ENCODE assay signal across 14 cellular contexts in genomic region chr17:80070375-80071115, GRCh38. TPM values are rescaled to one million over a fixed set of nuclear protein-coding genes. Genes with fewer than 3 reads are reported as not detected.
DNase-seq lines count a peak whose midpoint lies in the region; ATAC-seq and TF ChIP-seq lines count a peak whose summit lies in the region.
"Had no signal": no experiment of that assay in that cellular context is flagged by ENCODE, and none has a peak within 500 bp of the region (broad histone marks: within the 10 kb centered on the region; RNA-seq: fewer than 3 reads in every experiment).

No MANE protein-coding gene starts in this region.

- no peaks in the 10 kb centered on the region for H4K20me1 ChIP-seq in mammary epithelial cell (ENCODE audit: insufficient read depth, low read length)

- in situ Hi-C loops in mammary epithelial cell (cut with MboI; ENCODE audit: low sequenced_read_pairs in 2 of 2) (no loop called here), ACHN (cut with HindIII; ENCODE audit: low pct_ligation_motif_present, low pct_unique_long_range_greater_than_20kb, low sequenced_read_pairs) (no loop called here)

- no peaks in the 10 kb centered on the region for H3K79me2 ChIP-seq in mammary epithelial cell (ENCODE audit: insufficient read depth, low read length)

- no peak overlapping the region for H3K9ac ChIP-seq in mammary epithelial cell (ENCODE audit: insufficient read depth, low read length)

- no peaks in the 10 kb centered on the region for H3K36me3 ChIP-seq in mammary epithelial cell (ENCODE audit: insufficient read depth, low read length)

- no peak overlapping the region for H3K4me3 ChIP-seq in mammary epithelial cell (replicated peaks in 1 of 3; ENCODE audit: insufficient read depth in 1 of 3, low read depth in 2 of 3, low read length in 3 of 3)
- H3K4me3 ChIP-seq: A549 had no signal

- TF ChIP-seq CTCF in mammary epithelial cell (conservative IDR thresholded peaks at IDR 0.05 in 1 of 2, IDR thresholded peaks at IDR 0.05 in 1 of 2; ENCODE audit: extremely low read depth in 1 of 2, insufficient read depth in 1 of 2, low read depth in 1 of 2, low read length in 2 of 2): no peak

- intact Hi-C loops in mammary epithelial cell (cut with micrococcal nuclease): no loop called here
- intact Hi-C loops in left ventricle myocardium superior (cut with micrococcal nuclease): no loop called here
- intact Hi-C loops in sciatic nerve (cut with DNase I): no loop called here

- peaks cover 7% of the 10 kb centered on the region for H3K4me1 ChIP-seq in mammary epithelial cell (ENCODE audit: insufficient read depth, low read length)
- H3K4me1 ChIP-seq: A549 had no signal

- no TSS peak for BruUV-seq in mammary epithelial cell (replicated peaks; lab: Mats Ljungman, UMichigan)

- WGBS in mammary epithelial cell (ENCODE audit: low coverage, missing lambda C conversion rate): 75% methylated on average over 13 of the region's 15 CpGs

- peak overlapping the region; percentile 70 for H3K4me2 ChIP-seq in mammary epithelial cell (ENCODE audit: insufficient read depth, low read depth, low read length)
- H3K4me2 ChIP-seq: A549 had no signal

- no peaks in the 10 kb centered on the region for H3K27me3 ChIP-seq in mammary epithelial cell (ENCODE audit: insufficient read depth, low read length)

- dilution Hi-C loops in mammary epithelial cell (cut with HindIII; ENCODE audit: low sequenced_read_pairs): loop anchor here (5.0 kb wide), 1 partner anchor 38 kb away; no protein-coding TSS in a partner anchor

- ATAC-seq in left ventricle myocardium superior: peak; percentile 50
- ATAC-seq in sciatic nerve: peak; percentile 29
- ATAC-seq: T-cell had no signal

- no peak overlapping the region for H3K27ac ChIP-seq in mammary epithelial cell (ENCODE audit: insufficient read depth, low read depth, low read length)
- H3K27ac ChIP-seq: A549 had no signal

- peak overlapping the region; percentile 89 for H2AFZ ChIP-seq in mammary epithelial cell (ENCODE audit: low read depth, low read length)

- DNase-seq in AG08396 (ENCODE audit: low spot score) (peak; percentile 42), mammary epithelial cell (no peak), left ventricle myocardium superior (peak; percentile 37), sciatic nerve (ENCODE audit: low spot score) (no peak), RKO (ENCODE audit: low spot score) (no peak), NCI-H1048 (lab: John Stamatoyannopoulos, UW) (no peak), ACHN (no peak)
- no peak for DNase-seq in activated naive CD4-positive, alpha-beta T cell treated with Interleukin-2 at 50 U/mL for 16 hours
- DNase-seq: activated CD4-positive, alpha-beta T cell treated with anti-CD3 and anti-CD28 coated beads, Interleukin-2, amount 50 U/mL, for 1 hour; DMS53; Karpas-422; stimulated activated CD4-positive, alpha-beta T cell treated with anti-CD3 and anti-CD28 coated beads, Interleukin-2, amount 100 ng/mL, for 48 hours; T-cell had no signal

- no peaks in the 10 kb centered on the region for H3K9me3 ChIP-seq in mammary epithelial cell (replicated peaks; ENCODE audit: insufficient read depth, low read length)
- H3K9me3 ChIP-seq: A549 had no signal

- CTCF ChIA-PET in mammary epithelial cell (lab: Charles Lee; ENCODE audit: low non-redundant PET): no interaction called here

RNA-seq across cellular contexts. Expression of gene GAA, which starts 30.8 kb away (rescaled TPM):
- total RNA-seq in mammary epithelial cell (100 to 1,000 TPM in 1 of 2 donors, 10 to 100 TPM in 1; 32.2 to 230 TPM), left ventricle myocardium superior (45.8 TPM), sciatic nerve (60.7 TPM)
- polyA plus RNA-seq in mammary epithelial cell: 12.7 TPM
- polyA minus RNA-seq in mammary epithelial cell: 6.2 TPM

RNA-seq across cellular contexts. Expression of gene CCDC40, which starts 34.1 kb away (rescaled TPM):
- total RNA-seq in mammary epithelial cell (1 to 10 TPM; 2.7 to 3.0 TPM), left ventricle myocardium superior (5.8 TPM), sciatic nerve (12.6 TPM)
- 0.82 TPM for polyA plus RNA-seq in mammary epithelial cell
- not detected for polyA minus RNA-seq in mammary epithelial cell

RNA-seq across cellular contexts. Expression of gene TBC1D16, which starts 34.9 kb away (rescaled TPM):
- total RNA-seq in mammary epithelial cell: 10 to 100 TPM; 20.7 to 28.3 TPM
- polyA plus RNA-seq in mammary epithelial cell: 7.5 TPM
- polyA minus RNA-seq in mammary epithelial cell: 33.0 TPM
- total RNA-seq in left ventricle myocardium superior: 13.1 TPM
- 46.9 TPM for total RNA-seq in sciatic nerve

Comparison
In these comparisons a context has a peak if more than half of its experiments do, and no peak if none do; other contexts are left out.
1. DNase-seq: peak in AG08396 (single experiment) and left ventricle myocardium superior (single experiment); none in mammary epithelial cell (single experiment), sciatic nerve (single experiment), RKO (single experiment), NCI-H1048 (single experiment), ACHN (single experiment) and activated naive CD4-positive, alpha-beta T cell treated with Interleukin-2 at 50 U/mL for 16 hours (single experiment).